1 cellular context compared by ENCODE assay signal in the genomic region with DNA sequence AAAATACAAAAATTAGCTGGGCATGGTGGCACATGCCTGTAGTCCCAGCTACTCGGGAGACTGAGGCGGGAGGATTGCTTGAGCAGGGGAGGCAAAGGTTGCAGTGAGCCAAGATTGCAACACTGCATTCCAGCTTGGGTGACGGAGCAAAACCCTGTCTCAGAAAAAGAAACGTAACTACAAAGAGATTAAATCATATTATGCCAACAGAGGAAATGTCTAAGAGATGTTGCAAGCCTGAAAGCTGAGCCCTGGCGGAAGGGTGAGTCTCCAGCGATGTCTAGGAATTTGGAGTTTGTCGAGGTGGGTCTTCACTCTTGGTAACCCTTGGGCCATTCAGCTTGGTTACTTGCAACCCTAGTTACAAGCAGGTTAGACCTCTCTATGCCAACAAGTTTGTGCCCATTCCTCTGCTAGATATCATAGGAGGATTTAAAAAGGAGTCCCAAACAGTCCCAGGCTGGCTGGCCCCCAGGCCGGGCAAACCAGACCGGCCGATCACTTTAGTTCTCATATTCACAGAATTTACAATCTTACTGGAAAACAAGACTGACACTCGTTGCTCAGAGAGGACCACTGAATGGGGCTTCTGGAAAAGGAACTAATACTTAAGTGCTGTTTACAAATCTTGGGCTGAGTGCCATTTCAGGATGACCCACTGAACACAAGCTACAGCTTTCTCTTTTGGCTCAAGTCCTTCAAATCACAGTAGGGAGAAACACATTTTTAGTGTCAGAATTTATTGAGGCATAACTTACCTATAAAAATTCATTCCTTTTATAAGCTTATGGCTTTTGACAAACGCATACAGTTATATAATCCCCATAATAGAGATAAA.
TF ChIP-seq lines count a peak whose summit lies in the region.

No MANE protein-coding gene starts in this region.

TF ChIP-seq in GM23338, 12 proteins besides CTCF, POLR2A, EP300 and RAD21:
- TF ChIP-seq POLR2AphosphoS5 (IDR thresholded peaks at IDR 0.05; ENCODE audit: low read depth) (no peak), JUNB (IDR thresholded peaks at IDR 0.05; ENCODE audit: unreplicated experiment) (no peak), ZNF331 (CRISPR knock-in tag; IDR thresholded peaks at IDR 0.05; ENCODE audit: low read depth) (no peak), EZH2 (IDR thresholded peaks at IDR 0.05; ENCODE audit: low read depth, unreplicated experiment) (no peak), ZNF114 (CRISPR knock-in tag; IDR thresholded peaks at IDR 0.05) (no peak), REST (IDR thresholded peaks at IDR 0.05; ENCODE audit: unreplicated experiment) (no peak), STAT1 (IDR thresholded peaks at IDR 0.05; ENCODE audit: unreplicated experiment) (no peak), NANOG (IDR thresholded peaks at IDR 0.05; ENCODE audit: borderline replicate concordance) (no peak), ZNF462 (CRISPR knock-in tag; IDR thresholded peaks at IDR 0.05) (no peak), ETS1 (IDR thresholded peaks at IDR 0.05) (no peak), EZH2phosphoT487 (IDR thresholded peaks at IDR 0.05; ENCODE audit: unreplicated experiment) (no peak), CREB1 (CRISPR knock-in tag; IDR thresholded peaks at IDR 0.05; ENCODE audit: low read depth) (no peak)
